1 cellular context compared by ENCODE assay signal in genomic region chr15:72463702-72464101, GRCh38.
TF ChIP-seq lines count a peak whose summit lies in the region.

No MANE protein-coding gene starts in this region.

TF ChIP-seq in HepG2, 621 proteins besides CTCF, POLR2A, EP300 and RAD21 (continued from another document):
- TF ChIP-seq HMGXB3 (CRISPR knock-in tag; IDR thresholded peaks at IDR 0.05; ENCODE audit: borderline replicate concordance) (no peak), ZNF710 (CRISPR knock-in tag; IDR thresholded peaks at IDR 0.05; ENCODE audit: borderline replicate concordance) (no peak), DNMT1 (CRISPR knock-in tag; IDR thresholded peaks at IDR 0.05) (no peak)
TF ChIP-seq in HepG2: peak in this region for 1.
